ENCODE assay signal across 8 cellular contexts in genomic region chr2:217899231-217900009, GRCh38.
DNase-seq lines count a peak whose midpoint lies in the region; ATAC-seq and TF ChIP-seq lines count a peak whose summit lies in the region.

No MANE protein-coding gene starts in this region.

- peak overlapping the region; percentile 89 for H3K27ac ChIP-seq in psoas muscle

- H3K4me3 ChIP-seq in fibroblast of villous mesenchyme (ENCODE audit: low read depth, low read length) (no peak overlapping the region), psoas muscle (no peak overlapping the region)

- TF ChIP-seq CTCF in fibroblast of villous mesenchyme (IDR thresholded peaks at IDR 0.05; ENCODE audit: insufficient read depth, low read depth, low read length) (peak; percentile 83), psoas muscle (IDR thresholded peaks at IDR 0.05) (peak; percentile 60)

- POLR2A ChIA-PET in activated CD4-positive, alpha-beta T cell treated with anti-CD3 and anti-CD28 coated beads for 36 hours (lab: Charles Lee), result no interaction called here

- no peak for ATAC-seq in activated CD4-positive, alpha-beta T cell treated with anti-CD3 and anti-CD28 coated beads for 36 hours
- peak; percentile 42 to 61 (median 57) for ATAC-seq in psoas muscle
- ATAC-seq in activated T-cell treated with anti-CD3 and anti-CD28 coated beads, Interleukin-2, amount 50 U/mL, for 4 hours, result no peak

- H3K4me1 Mint-ChIP-seq in activated CD4-positive, alpha-beta T cell treated with anti-CD3 and anti-CD28 coated beads for 36 hours, result peaks cover 6% of the 10 kb centered on the region
- no peaks in the 10 kb centered on the region for H3K4me1 Mint-ChIP-seq in activated T-cell treated with anti-CD3 and anti-CD28 coated beads, Interleukin-2, amount 50 U/mL, for 4 hours (ENCODE audit: low read depth)

- 57 to 69% (median 66%) methylated on average over 11 of the region's 11 CpGs for WGBS in psoas muscle, 3 donors

- no peaks in the 10 kb centered on the region for H3K36me3 Mint-ChIP-seq in activated CD4-positive, alpha-beta T cell treated with anti-CD3 and anti-CD28 coated beads for 36 hours (ENCODE audit: low read depth)
- no peaks in the 10 kb centered on the region for H3K36me3 Mint-ChIP-seq in activated T-cell treated with anti-CD3 and anti-CD28 coated beads, Interleukin-2, amount 50 U/mL, for 4 hours (ENCODE audit: insufficient read depth)

- CTCF ChIA-PET in activated CD4-positive, alpha-beta T cell treated with anti-CD3 and anti-CD28 coated beads for 36 hours (lab: Charles Lee), result interaction anchor here (1.3 kb wide), 1 partner anchor 9 kb away, joined by 3 read pairs; no protein-coding TSS in a partner anchor

- peaks cover 5% of the 10 kb centered on the region for H3K27me3 Mint-ChIP-seq in activated CD4-positive, alpha-beta T cell treated with anti-CD3 and anti-CD28 coated beads for 36 hours
- H3K27me3 Mint-ChIP-seq in activated T-cell treated with anti-CD3 and anti-CD28 coated beads, Interleukin-2, amount 50 U/mL, for 4 hours (ENCODE audit: low read depth), result peaks cover 9% of the 10 kb centered on the region

- intact Hi-C loops in activated CD4-positive, alpha-beta T cell treated with anti-CD3 and anti-CD28 coated beads for 36 hours (cut with DNase I, micrococcal nuclease), result no loop called here
- intact Hi-C loops in psoas muscle (cut with DNase I), result loop anchor here in 1 of 2 donors (5.0 kb wide), 1 partner anchor 88 kb away; no protein-coding TSS in a partner anchor

- H3K27ac Mint-ChIP-seq in activated CD4-positive, alpha-beta T cell treated with anti-CD3 and anti-CD28 coated beads for 36 hours, result no peak overlapping the region

- no peaks in the 10 kb centered on the region for H3K27me3 ChIP-seq in psoas muscle (ENCODE audit: insufficient read depth in 3 of 3, low read length in 2 of 3)

- no peaks in the 10 kb centered on the region for H3K9me3 Mint-ChIP-seq in activated CD4-positive, alpha-beta T cell treated with anti-CD3 and anti-CD28 coated beads for 36 hours (ENCODE audit: low read depth)
- H3K9me3 Mint-ChIP-seq in activated T-cell treated with anti-CD3 and anti-CD28 coated beads, Interleukin-2, amount 50 U/mL, for 4 hours, result no peaks in the 10 kb centered on the region

- DNase-seq in activated CD4-positive, alpha-beta T cell treated with anti-CD3 and anti-CD28 coated beads for 36 hours, result peak; percentile 20
- no peak for DNase-seq in activated CD4-positive, alpha-beta T cell treated with anti-CD3 and anti-CD28 coated beads, Interleukin-2, amount 50 U/mL, for 1 hour
- DNase-seq in HS-5 (ENCODE audit: low read depth) (peak; percentile 38), SW 1271 (lab: John Stamatoyannopoulos, UW) (peak; percentile 24 to 28), fibroblast of villous mesenchyme (ENCODE audit: low read depth) (peak; percentile 84), psoas muscle (peak; percentile 86 to 90), NCI-H187 (lab: John Stamatoyannopoulos, UW) (no peak)
- no peak for DNase-seq in activated T-cell treated with anti-CD3 and anti-CD28 coated beads, Interleukin-2, amount 50 U/mL, for 4 hours

- H3K36me3 ChIP-seq in psoas muscle (ENCODE audit: insufficient read depth in 1 of 2, low read depth in 1 of 2), result peaks cover 3 to 50% of the 10 kb centered on the region in 2 donors

- H3K4me3 Mint-ChIP-seq in activated CD4-positive, alpha-beta T cell treated with anti-CD3 and anti-CD28 coated beads for 36 hours, result no peak overlapping the region
- no peak overlapping the region for H3K4me3 Mint-ChIP-seq in activated T-cell treated with anti-CD3 and anti-CD28 coated beads, Interleukin-2, amount 50 U/mL, for 4 hours

- no peaks in the 10 kb centered on the region for H3K9me3 ChIP-seq in psoas muscle

- peaks cover 73% of the 10 kb centered on the region for H3K4me1 ChIP-seq in psoas muscle

Comparison
In these comparisons a context has a peak if more than half of its experiments do, and no peak if none do; other contexts are left out.
1. DNase-seq: peak in activated CD4-positive, alpha-beta T cell treated with anti-CD3 and anti-CD28 coated beads for 36 hours (single experiment), HS-5 (single experiment), SW 1271 (2 of 2), fibroblast of villous mesenchyme (single experiment) and psoas muscle (2 of 2); none in activated CD4-positive, alpha-beta T cell treated with anti-CD3 and anti-CD28 coated beads, Interleukin-2, amount 50 U/mL, for 1 hour (single experiment), activated T-cell treated with anti-CD3 and anti-CD28 coated beads, Interleukin-2, amount 50 U/mL, for 4 hours (single experiment) and NCI-H187 (0 of 2).
2. ATAC-seq: peak in psoas muscle (4 of 4); none in activated CD4-positive, alpha-beta T cell treated with anti-CD3 and anti-CD28 coated beads for 36 hours (single experiment) and activated T-cell treated with anti-CD3 and anti-CD28 coated beads, Interleukin-2, amount 50 U/mL, for 4 hours (0 of 2).